ENCODE assay signal across 9 cellular contexts in genomic region chr4:10013722-10014121, GRCh38. TPM values are rescaled to one million over a fixed set of nuclear protein-coding genes. Genes with fewer than 3 reads are reported as not detected.
DNase-seq lines count a peak whose midpoint lies in the region; ATAC-seq and TF ChIP-seq lines count a peak whose summit lies in the region.
"Had no signal": no experiment of that assay in that cellular context is flagged by ENCODE, and none has a peak within 500 bp of the region (broad histone marks: within the 10 kb centered on the region; RNA-seq: fewer than 3 reads in every experiment).

No MANE protein-coding gene starts in this region.

- no peak for TF ChIP-seq EP300 in neural cell (conservative IDR thresholded peaks at IDR 0.05; ENCODE audit: poor library complexity, severe bottlenecking)

- no peaks in the 10 kb centered on the region for H3K36me3 ChIP-seq in neural cell (ENCODE audit: insufficient read depth, low read length)

- no peak for TF ChIP-seq RAD21 in neural cell (conservative IDR thresholded peaks at IDR 0.05)

- H2AFZ ChIP-seq in neural cell (ENCODE audit: low read depth, low read length), result no peak overlapping the region

- POLR2A ChIA-PET in RWPE1 (lab: Yijun Ruan, JAX; ENCODE audit: low non-redundant PET), result no interaction called here

- no peak overlapping the region for H3K9ac ChIP-seq in neural cell (ENCODE audit: low read length)

- TF ChIP-seq CTCF in RWPE1 (conservative IDR thresholded peaks at IDR 0.05; ENCODE audit: low read depth) (no peak; the same call in 1 of the 2 replicates), neural cell (IDR thresholded peaks at IDR 0.05; ENCODE audit: poor library complexity, severe bottlenecking) (peak; percentile 26)

- no peak overlapping the region for H3K4me2 ChIP-seq in neural cell (ENCODE audit: low read length)

- H3K27ac ChIP-seq in RWPE1 (0 out of 2 replicates have a peak overlapping the region, but pooled peaks have one; percentile 0), neural cell (ENCODE audit: low read length) (no peak overlapping the region)

- no peaks in the 10 kb centered on the region for H3K79me2 ChIP-seq in neural cell (replicated peaks; ENCODE audit: insufficient read depth, low read length)

- DNase-seq in COR-L47 (lab: John Stamatoyannopoulos, UW) (peak; percentile 73), HK-2 (ENCODE audit: unreplicated experiment) (peak; percentile 56), RWPE1 (ENCODE audit: low spot score) (no peak), dermis blood vessel endothelial cell (peak; percentile 75), HPDE6-E6E7 (ENCODE audit: extremely low spot score) (no peak)

- H3K4me3 ChIP-seq in neural cell (ENCODE audit: low read length), result no peak overlapping the region

- CTCF ChIA-PET in RWPE1 (lab: Yijun Ruan, JAX), result no interaction called here

- no peaks in the 10 kb centered on the region for H3K9me2 ChIP-seq in neural cell (ENCODE audit: insufficient read depth, low read length)

- H3F3A ChIP-seq in neural cell (ENCODE audit: insufficient read depth, low read length, poor library complexity, severe bottlenecking), result no peaks in the 10 kb centered on the region

- no peaks in the 10 kb centered on the region for H4K20me1 ChIP-seq in neural cell (ENCODE audit: insufficient read depth)

- peaks cover 1% of the 10 kb centered on the region for H3K27me3 ChIP-seq in neural cell (ENCODE audit: insufficient read depth, low read depth, low read length)

- H3K9me3 ChIP-seq in neural cell (ENCODE audit: low read length), result no peaks in the 10 kb centered on the region

- ATAC-seq in GM19023 (IDR thresholded peaks at IDR 0.05; ENCODE audit: unreplicated experiment) (peak; percentile 62), HG02970 (IDR thresholded peaks at IDR 0.05; ENCODE audit: low FRiP score, unreplicated experiment) (no peak)

TF ChIP-seq in neural cell, 6 proteins besides CTCF, POLR2A, EP300 and RAD21:
- TF ChIP-seq POLR2AphosphoS5 (IDR thresholded peaks at IDR 0.05) (no peak), EZH2 (IDR thresholded peaks at IDR 0.05; ENCODE audit: borderline replicate concordance, insufficient read depth, low read length, poor library complexity, severe bottlenecking) (no peak), SMC3 (conservative IDR thresholded peaks at IDR 0.05; ENCODE audit: poor library complexity) (no peak), MXI1 (conservative IDR thresholded peaks at IDR 0.05; ENCODE audit: poor library complexity, severe bottlenecking) (no peak), REST (IDR thresholded peaks at IDR 0.05; ENCODE audit: borderline replicate concordance) (no peak), TAF1 (IDR thresholded peaks at IDR 0.05; ENCODE audit: low read depth) (no peak)

RNA-seq across cellular contexts. Expression of gene SLC2A9, which starts 7.6 kb away (rescaled TPM):
- total RNA-seq in dermis blood vessel endothelial cell, result 0.74 and 2.9 TPM in 2 replicates
- not detected in 2 replicates for polyA plus RNA-seq in neural cell
- polyA minus RNA-seq in neural cell, result not detected in 2 replicates
- total RNA-seq: RPMI7951 had no signal

Comparison
In these comparisons a context has a peak if more than half of its experiments do, and no peak if none do; other contexts are left out.
1. DNase-seq: peak in COR-L47 (single experiment), HK-2 (single experiment) and dermis blood vessel endothelial cell (single experiment); none in RWPE1 (single experiment) and HPDE6-E6E7 (single experiment).